ENCODE assay signal across 9 cellular contexts in the genomic region with DNA sequence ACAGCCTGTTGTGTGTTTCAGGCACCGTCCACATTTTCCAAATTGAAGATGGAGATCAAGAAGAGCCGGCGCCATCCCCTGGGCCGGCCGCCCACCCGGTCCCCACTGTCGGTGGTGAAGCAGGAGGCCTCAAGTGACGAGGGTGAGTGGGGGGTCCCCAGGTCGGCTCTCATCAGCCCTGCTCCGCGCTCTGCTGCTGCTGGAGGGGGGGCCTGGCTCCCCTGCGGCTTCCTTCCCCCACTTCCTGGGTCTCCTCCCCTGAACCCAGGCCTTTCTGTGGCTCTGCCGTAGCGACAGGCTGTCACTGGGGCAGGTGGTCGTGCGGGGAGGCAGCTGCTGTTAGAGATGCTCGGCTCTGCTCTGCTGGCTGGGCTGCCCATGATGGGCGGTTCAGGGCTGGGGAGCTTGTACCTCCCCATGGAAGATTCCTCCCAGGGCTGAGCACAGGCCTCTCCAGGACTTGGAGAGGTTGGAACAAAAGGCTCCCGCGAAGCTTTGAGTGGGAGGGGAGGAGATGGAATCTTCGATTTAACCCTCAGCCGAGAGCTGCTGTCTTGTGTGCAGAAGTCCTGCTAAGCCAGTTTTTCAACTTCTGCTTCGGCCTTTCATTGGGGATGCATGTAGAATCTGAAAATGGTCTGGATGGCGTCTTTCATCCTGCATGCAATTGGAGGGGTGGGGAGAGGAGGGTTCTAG.
DNase-seq lines count a peak whose midpoint lies in the region; ATAC-seq lines count a peak whose summit lies in the region.
"Had no signal": no experiment of that assay in that cellular context is flagged by ENCODE, and none has a peak within 500 bp of the region (broad histone marks: within the 10 kb centered on the region; RNA-seq: fewer than 3 reads in every experiment).

No MANE protein-coding gene starts in this region.

- H3K9me3 ChIP-seq in HUES48 (ENCODE audit: control insufficient read depth, insufficient read depth, low read length) (no peaks in the 10 kb centered on the region), neuronal stem cell (replicated peaks in 1 of 2; ENCODE audit: control insufficient read depth in 2 of 2, insufficient read depth in 1 of 2, low read depth in 1 of 2, low read length in 2 of 2) (no peaks in the 10 kb centered on the region)

- H3K27ac ChIP-seq in HUES48 (ENCODE audit: low read depth, low read length), result peak overlapping the region; percentile 81
- H3K27ac ChIP-seq in neuronal stem cell (replicated peaks; ENCODE audit: low read length), result peak overlapping the region; percentile 86

- H3K27me3 ChIP-seq in HUES48 (ENCODE audit: control insufficient read depth, insufficient read depth, low read length) (no peaks in the 10 kb centered on the region), neuronal stem cell (ENCODE audit: control insufficient read depth in 3 of 3, insufficient read depth in 3 of 3, low read depth in 1 of 3, low read length in 3 of 3) (no peaks in the 10 kb centered on the region)

- WGBS in neuronal stem cell (ENCODE audit: extremely low coverage in 2 of 2, insufficient read length in 2 of 2, insufficient replicate concordance in 1 of 2), 2 donors, result no CpG with 5 or more reads among the region's 24 CpGs

- H3K23ac ChIP-seq in neuronal stem cell (ENCODE audit: low read depth, low read length, poor library complexity), result no peak overlapping the region

- H2AFZ ChIP-seq in neuronal stem cell (ENCODE audit: low read length), result no peak overlapping the region

- H2BK12ac ChIP-seq in neuronal stem cell (ENCODE audit: low read length), result peak overlapping the region; percentile 41

- H3K36me3 ChIP-seq in HUES48 (ENCODE audit: control insufficient read depth, insufficient read depth, low read length) (peaks cover 19% of the 10 kb centered on the region), neuronal stem cell (replicated peaks in 1 of 2; ENCODE audit: control insufficient read depth in 2 of 2, insufficient read depth in 2 of 2, low read length in 2 of 2) (peaks cover 25 to 37% of the 10 kb centered on the region in 2 donors)

- peaks cover 7% of the 10 kb centered on the region for H3K79me1 ChIP-seq in neuronal stem cell (ENCODE audit: low read depth, low read length)

- peak overlapping the region; percentile 99 for H2BK15ac ChIP-seq in neuronal stem cell (ENCODE audit: low read length)

- intact Hi-C loops in Right ventricle myocardium superior (cut with DNase I), result no loop called here

- H4K8ac ChIP-seq in neuronal stem cell (ENCODE audit: low read depth, low read length), result peak overlapping the region; percentile 43

- H3K4me2 ChIP-seq in neuronal stem cell (ENCODE audit: insufficient read depth, low read length, poor library complexity, severe bottlenecking), result peak overlapping the region; percentile 23

- peak overlapping the region; percentile 100 for H2AK5ac ChIP-seq in neuronal stem cell (ENCODE audit: low read depth, low read length)

- no peak overlapping the region for H3K14ac ChIP-seq in neuronal stem cell (ENCODE audit: low read length)

- no peak overlapping the region for H3K9ac ChIP-seq in HUES48 (ENCODE audit: low read depth, low read length)
- peak overlapping the region; percentile 88 for H3K9ac ChIP-seq in neuronal stem cell (ENCODE audit: low read depth, low read length, poor library complexity)

- ATAC-seq in HG02798 (IDR thresholded peaks at IDR 0.05; ENCODE audit: poor library complexity, unreplicated experiment) (no peak), GM18868 (IDR thresholded peaks at IDR 0.05; ENCODE audit: unreplicated experiment) (no peak), Right ventricle myocardium superior (ENCODE audit: poor library complexity) (no peak)
- ATAC-seq: sciatic nerve had no signal

- H3K4ac ChIP-seq in neuronal stem cell (ENCODE audit: low read length), result peak overlapping the region; percentile 76

- peak overlapping the region; percentile 96 for H2BK5ac ChIP-seq in neuronal stem cell (ENCODE audit: low read length)

- H3K4me3 ChIP-seq in HUES48 (ENCODE audit: low read depth, low read length) (no peak overlapping the region), neuronal stem cell (ENCODE audit: low read length in 2 of 2) (no peak overlapping the region)

- peak overlapping the region; percentile 97 for H2BK120ac ChIP-seq in neuronal stem cell (ENCODE audit: low read depth, low read length)

- H4K91ac ChIP-seq in neuronal stem cell (ENCODE audit: low read depth, low read length, poor library complexity), result peak overlapping the region; percentile 100

- peaks cover 31% of the 10 kb centered on the region for H3K4me1 ChIP-seq in HUES48 (ENCODE audit: control insufficient read depth, insufficient read depth, low read length)
- peaks cover 37 to 55% of the 10 kb centered on the region in 2 donors for H3K4me1 ChIP-seq in neuronal stem cell (ENCODE audit: control insufficient read depth in 2 of 2, insufficient read depth in 1 of 2, low read depth in 1 of 2, low read length in 2 of 2)

- peak overlapping the region; percentile 98 for H3K18ac ChIP-seq in neuronal stem cell (ENCODE audit: low read length)

- peak; percentile 88 for DNase-seq in ELF-1 (ENCODE audit: low read depth, low spot score)
- DNase-seq in amniotic epithelial cell (ENCODE audit: low read depth), result peak; percentile 66
- DNase-seq in neuronal stem cell (ENCODE audit: low spot score), result peak; percentile 49
- DNase-seq in Right ventricle myocardium superior, result no peak
- DNase-seq: NCI-H524 had no signal
